In genomic region chr4:8701101-8702019, GRCh38 we compare ENCODE assay signal across 15 cellular contexts.
"Had no signal": no experiment of that assay in that cellular context is flagged by ENCODE, and none has a peak within 500 bp of the region (broad histone marks: within the 10 kb centered on the region; RNA-seq: fewer than 3 reads in every experiment).

No MANE protein-coding gene starts in this region.

- H3K4me3 ChIP-seq: dorsolateral prefrontal cortex, skin epidermis had no signal

- H3K27ac ChIP-seq: dorsolateral prefrontal cortex, skin epidermis, WERI-Rb-1 had no signal

- DNase-seq: activated CD4-positive, alpha-beta memory T cell treated with anti-CD3 and anti-CD28 coated beads for 36 hours; activated T-cell treated with anti-CD3 and anti-CD28 coated beads, Interleukin-2, amount 50 U/mL, for 72 hours; aorta; mammary epithelial cell; naive B cell; stimulated activated CD4-positive, alpha-beta T cell treated with anti-CD3 and anti-CD28 coated beads, Interleukin-4, amount 100 ng/mL, for 24 hours; stimulated activated naive CD4-positive, alpha-beta T cell; substantia nigra; T-helper 17 cell; trophoblast cell; WERI-Rb-1 had no signal

- H3K36me3 ChIP-seq: WERI-Rb-1 had no signal

- FAIRE-seq: bronchial epithelial cell, endometrium had no signal

- ATAC-seq: activated T-cell treated with anti-CD3 and anti-CD28 coated beads, Interleukin-2, amount 50 U/mL, for 72 hours; T-helper 17 cell had no signal
